In the genomic region with DNA sequence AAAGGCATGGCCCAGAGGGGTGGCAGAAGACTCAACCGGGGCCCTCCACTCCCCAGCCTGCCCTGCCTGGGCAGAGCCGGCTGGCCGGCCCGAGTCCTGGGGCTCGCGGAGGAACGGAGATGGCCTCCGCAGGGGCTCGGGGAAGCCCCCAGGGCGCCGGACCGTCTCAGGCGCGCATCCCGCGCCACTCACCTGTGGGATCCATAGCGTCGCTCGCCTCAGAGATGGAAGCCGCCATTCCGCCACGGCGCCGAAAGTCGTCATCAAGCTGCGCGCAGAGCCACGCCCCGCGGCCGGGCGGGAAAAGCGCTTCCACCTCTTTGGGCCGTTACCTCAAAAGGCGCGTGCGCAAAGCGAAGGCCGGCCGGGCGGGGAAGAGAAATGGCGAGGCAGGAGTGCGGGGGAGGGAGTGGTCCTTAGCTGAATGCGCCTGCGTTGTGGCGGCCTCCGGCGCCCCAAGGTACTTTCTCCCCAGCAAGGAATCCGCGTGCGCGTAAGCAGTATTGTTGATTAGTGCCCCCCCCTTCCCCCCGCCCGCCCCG, we compare ENCODE assay signal across 7 cellular contexts. TPM values are rescaled to one million over a fixed set of nuclear protein-coding genes. Genes with fewer than 3 reads are reported as not detected.
DNase-seq lines count a peak whose midpoint lies in the region; ATAC-seq, FAIRE-seq and TF ChIP-seq lines count a peak whose summit lies in the region.

A gene with protein sequence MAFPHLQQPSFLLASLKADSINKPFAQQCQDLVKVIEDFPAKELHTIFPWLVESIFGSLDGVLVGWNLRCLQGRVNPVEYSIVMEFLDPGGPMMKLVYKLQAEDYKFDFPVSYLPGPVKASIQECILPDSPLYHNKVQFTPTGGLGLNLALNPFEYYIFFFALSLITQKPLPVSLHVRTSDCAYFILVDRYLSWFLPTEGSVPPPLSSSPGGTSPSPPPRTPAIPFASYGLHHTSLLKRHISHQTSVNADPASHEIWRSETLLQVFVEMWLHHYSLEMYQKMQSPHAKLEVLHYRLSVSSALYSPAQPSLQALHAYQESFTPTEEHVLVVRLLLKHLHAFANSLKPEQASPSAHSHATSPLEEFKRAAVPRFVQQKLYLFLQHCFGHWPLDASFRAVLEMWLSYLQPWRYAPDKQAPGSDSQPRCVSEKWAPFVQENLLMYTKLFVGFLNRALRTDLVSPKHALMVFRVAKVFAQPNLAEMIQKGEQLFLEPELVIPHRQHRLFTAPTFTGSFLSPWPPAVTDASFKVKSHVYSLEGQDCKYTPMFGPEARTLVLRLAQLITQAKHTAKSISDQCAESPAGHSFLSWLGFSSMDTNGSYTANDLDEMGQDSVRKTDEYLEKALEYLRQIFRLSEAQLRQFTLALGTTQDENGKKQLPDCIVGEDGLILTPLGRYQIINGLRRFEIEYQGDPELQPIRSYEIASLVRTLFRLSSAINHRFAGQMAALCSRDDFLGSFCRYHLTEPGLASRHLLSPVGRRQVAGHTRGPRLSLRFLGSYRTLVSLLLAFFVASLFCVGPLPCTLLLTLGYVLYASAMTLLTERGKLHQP (minus strand): TSS at position 265 of the 542 bp plus-strand sequence. CDS start 5,010 bp downstream, outside the sequence.

- H3K4me1 ChIP-seq in body of pancreas (peaks cover 27% of the 10 kb centered on the region), sigmoid colon (peaks cover 0 to 30% (median 25%) of the 10 kb centered on the region in 4 donors)

- no peaks in the 10 kb centered on the region for H3K36me3 ChIP-seq in body of pancreas (replicated peaks in 1 of 2; ENCODE audit: insufficient read depth in 1 of 2, low read depth in 2 of 2)
- peaks cover 0 to 2% (median 0%) of the 10 kb centered on the region in 4 donors for H3K36me3 ChIP-seq in sigmoid colon

- intact Hi-C loops in body of pancreas (cut with DNase I) (loop anchor here (5.0 kb wide), 1 partner anchor 161 kb away; a partner anchor contains a TSS), sigmoid colon (cut with DNase I) (loop anchor here (5.0 to 10.0 kb wide), 3 partner anchors 191 to 1303 kb away; no protein-coding TSS in a partner anchor)

- no peaks in the 10 kb centered on the region for H3K27me3 ChIP-seq in body of pancreas
- H3K27me3 ChIP-seq in sigmoid colon = no peaks in the 10 kb centered on the region

- H3K4me3 ChIP-seq in body of pancreas = peak within 1 kb of the TSS; percentile 86 to 90
- peak within 1 kb of the TSS; percentile 71 to 91 (median 80) for H3K4me3 ChIP-seq in sigmoid colon

- H3K9me3 ChIP-seq in body of pancreas (no peaks in the 10 kb centered on the region), sigmoid colon (no peaks in the 10 kb centered on the region)

- DNase-seq in NCI-H2107 treated with DMSO at 0.1 percent for 48 hours (lab: John Stamatoyannopoulos, UW; ENCODE audit: unreplicated experiment) (peak; percentile 85), body of pancreas (peak; percentile 97 to 98 (median 98)), iPS DF 19.7 (ENCODE audit: low read depth, low spot score) (peak; percentile 60), sigmoid colon (peak; percentile 98)

- H3K27ac ChIP-seq in body of pancreas (peak within 1 kb of the TSS; percentile 79 to 93 (median 91)), sigmoid colon (peak within 1 kb of the TSS; percentile 91 to 97 (median 94))

- TF ChIP-seq CTCF in body of pancreas (IDR thresholded peaks at IDR 0.05) (no peak), sigmoid colon (IDR thresholded peaks at IDR 0.05) (no peak)

- TF ChIP-seq POLR2A in body of pancreas (IDR thresholded peaks at IDR 0.05) (peak; percentile 34 to 69 (median 58)), sigmoid colon (IDR thresholded peaks at IDR 0.05) (peak in 1 of 2 donors; percentile 7)

- ATAC-seq in GM18519 (IDR thresholded peaks at IDR 0.05; ENCODE audit: low FRiP score, unreplicated experiment) (peak; percentile 53), HG03064 (IDR thresholded peaks at IDR 0.05; ENCODE audit: low read depth, unreplicated experiment) (peak; percentile 53), body of pancreas (peak; percentile 90)

- peak; percentile 82 for FAIRE-seq in TTC549 (lab: Jason Lieb, UNC)

- no peak for TF ChIP-seq EP300 in sigmoid colon (IDR thresholded peaks at IDR 0.05)

- 0% methylated on average over 44 to 53 of the region's 55 CpGs for WGBS in body of pancreas, 2 donors
- WGBS in sigmoid colon, 2 donors = 0% methylated on average over 55 of the region's 55 CpGs

RNA-seq across cellular contexts. Expression of the gene that starts here (rescaled TPM):
- total RNA-seq in body of pancreas (10 to 100 TPM; 25.4 to 33.3 TPM), sigmoid colon (10 to 100 TPM; 18.1 to 47.9 (median 26.2) TPM)
- 10 to 100 TPM; 12.3 to 42.7 (median 15.6) TPM for polyA plus RNA-seq in sigmoid colon

Comparison
In these comparisons a context has a peak if more than half of its experiments do, and no peak if none do; other contexts are left out.
1. Peak in every context shown above with its lines: DNase-seq, ATAC-seq, H3K4me3 ChIP-seq and H3K27ac ChIP-seq.